Comparison of ENCODE assay signal across 23 cellular contexts in genomic region chr1:213892471-213892870, GRCh38.
"Had no signal": no experiment of that assay in that cellular context is flagged by ENCODE, and none has a peak within 500 bp of the region (broad histone marks: within the 10 kb centered on the region; RNA-seq: fewer than 3 reads in every experiment).

No MANE protein-coding gene starts in this region.

- H3K36me3 ChIP-seq: colonic mucosa, gastrocnemius medialis, prostate gland, sigmoid colon, spleen, tibial artery, upper lobe of left lung had no signal

- H3K4me3 ChIP-seq: colonic mucosa, gastrocnemius medialis, mucosa of descending colon, prostate gland, sigmoid colon, spleen, testis, tibial artery, upper lobe of left lung had no signal

- DNase-seq: colonic mucosa; effector CD8-positive, alpha-beta T cell; endodermal cell; foreskin fibroblast; gastrocnemius medialis; head of caudate nucleus; immature natural killer cell; islet precursor cell; kidney glomerular epithelial cell; mesenchymal stem cell; mucosa of descending colon; naive B cell; right cardiac atrium; sigmoid colon; spleen; stimulated activated CD4-positive, alpha-beta T cell treated with anti-CD3 and anti-CD28 coated beads, Interleukin-4, amount 100 ng/mL, for 4 hours; stimulated activated naive CD8-positive, alpha-beta T cell treated with anti-CD3 and anti-CD28 coated beads, Interleukin-15, Interleukin-2, amounts not matched to agents 100 U/mL and 50 U/mL, for 24 hours; substantia nigra; testis; tibial artery; upper lobe of left lung had no signal

- H3K9me3 ChIP-seq: colonic mucosa, gastrocnemius medialis, mucosa of descending colon, prostate gland, testis, tibial artery, upper lobe of left lung had no signal

- H3K27ac ChIP-seq: colonic mucosa, epithelial cell of prostate, gastrocnemius medialis, prostate gland, sigmoid colon, spleen, testis, tibial artery, upper lobe of left lung had no signal

- H3K27me3 ChIP-seq: colonic mucosa, gastrocnemius medialis, sigmoid colon, spleen, testis, tibial artery, upper lobe of left lung had no signal

- H3K4me1 ChIP-seq: colonic mucosa, gastrocnemius medialis, prostate gland, sigmoid colon, spleen, testis, tibial artery, upper lobe of left lung had no signal
